In the genomic region with DNA sequence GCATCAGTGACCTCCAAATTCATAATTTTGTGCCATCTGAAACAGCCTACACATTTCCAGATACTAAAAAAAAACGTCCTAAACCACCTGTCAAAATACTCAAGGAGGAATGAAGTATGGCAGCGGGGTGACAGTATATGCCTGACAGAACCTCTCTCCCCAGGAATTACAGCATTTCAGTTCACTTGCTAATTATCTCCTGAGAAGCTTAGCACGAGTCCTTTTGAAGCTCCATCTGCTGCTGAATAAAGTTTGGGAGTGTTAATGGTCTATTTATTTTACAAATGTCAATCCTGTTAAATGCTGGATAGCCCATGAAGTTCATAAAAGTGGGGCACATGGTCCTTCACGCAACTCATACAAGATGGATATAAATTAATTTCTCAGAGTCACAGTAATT, we compare ENCODE assay signal across 25 cellular contexts. TPM values are rescaled to one million over a fixed set of nuclear protein-coding genes. Genes with fewer than 3 reads are reported as not detected.
DNase-seq lines count a peak whose midpoint lies in the region; ATAC-seq, FAIRE-seq and TF ChIP-seq lines count a peak whose summit lies in the region.
"Had no signal": no experiment of that assay in that cellular context is flagged by ENCODE, and none has a peak within 500 bp of the region (broad histone marks: within the 10 kb centered on the region; RNA-seq: fewer than 3 reads in every experiment).

No MANE protein-coding gene starts in this region.

- in situ Hi-C loops in G401 (cut with HindIII; ENCODE audit: low sequenced_read_pairs): no loop called here

- FAIRE-seq in small intestine (lab: Jason Lieb, UNC): no peak
- FAIRE-seq: GM12892, HTR-8/SVneo had no signal

- H3K4me1 ChIP-seq in iPS-20b (ENCODE audit: insufficient read depth, low read length) (peaks cover 16% of the 10 kb centered on the region; the same call in 1 of the 2 replicates), small intestine (ENCODE audit: control insufficient read depth in 2 of 2, insufficient read depth in 1 of 2, low read depth in 1 of 2, low read length in 1 of 2) (no peaks in the 10 kb centered on the region)
- H3K4me1 ChIP-seq: lower lobe of right lung, tibial artery had no signal

- no peak for TF ChIP-seq CTCF in WTC11 (IDR thresholded peaks at IDR 0.05)

- peaks cover 98% of the 10 kb centered on the region for H3K27me3 Mint-ChIP-seq in WTC11 (ENCODE audit: low read depth)

- DNase-seq in G401 (ENCODE audit: low spot score) (peak; percentile 92), NCI-H2171 treated with DMSO at 0.1 percent for 48 hours (lab: John Stamatoyannopoulos, UW) (peak; percentile 96), WTC11 (ENCODE audit: low spot score) (no peak), NCI-H1436 treated with DMSO at 0.1 percent for 48 hours (lab: John Stamatoyannopoulos, UW) (no peak), small intestine (no peak), OCI-M2 (lab: John Stamatoyannopoulos, UW; ENCODE audit: unreplicated experiment) (no peak)
- no peak for DNase-seq in effector CD4-positive, alpha-beta T cell
- DNase-seq: ACHN; activated CD8-positive, alpha-beta memory T cell treated with anti-CD3 and anti-CD28 coated beads for 24 hours; activated gamma-delta T cell treated with Interleukin-2 at 50 U/mL for 16 hours; activated T-cell treated with anti-CD3 and anti-CD28 coated beads, Interleukin-2, amount 50 U/mL, for 1 hour; foreskin melanocyte; Karpas-422; lower lobe of right lung; NCI-H345; posterior cingulate gyrus; stimulated activated CD8-positive, alpha-beta memory T cell treated with anti-CD3 and anti-CD28 coated beads, Interleukin-4, amount 100 ng/mL, for 48 hours; stomach; tibial artery had no signal

- WGBS in small intestine, 3 donors: 67 to 75% (median 72%) methylated on average over 4 of the region's 4 CpGs

- no peak overlapping the region for H3K27ac Mint-ChIP-seq in WTC11

- H3K9me3 Mint-ChIP-seq in WTC11: no peaks in the 10 kb centered on the region

- H3K4me1 Mint-ChIP-seq in WTC11: peaks cover 28% of the 10 kb centered on the region

- H3K27me3 ChIP-seq in iPS-20b (ENCODE audit: insufficient read depth, low read length) (peaks cover 92% of the 10 kb centered on the region), small intestine (ENCODE audit: control insufficient read depth in 2 of 2, insufficient read depth in 2 of 2, low read length in 2 of 2) (no peaks in the 10 kb centered on the region)
- H3K27me3 ChIP-seq: esophagus muscularis mucosa, hepatocyte, stomach, tibial artery had no signal

- no peak overlapping the region for H3K9ac ChIP-seq in iPS-20b (ENCODE audit: low read depth, low read length)

- no peaks in the 10 kb centered on the region for H3K36me3 ChIP-seq in iPS-20b (ENCODE audit: insufficient read depth, low read depth, low read length)
- no peaks in the 10 kb centered on the region for H3K36me3 ChIP-seq in small intestine (ENCODE audit: control insufficient read depth in 2 of 2, insufficient read depth in 2 of 2, low read length in 2 of 2)
- H3K36me3 ChIP-seq: esophagus muscularis mucosa, lower lobe of right lung had no signal

- H3K27ac ChIP-seq in iPS-20b (ENCODE audit: low read length) (no peak overlapping the region), small intestine (ENCODE audit: low read depth in 1 of 2, low read length in 1 of 2) (no peak overlapping the region)
- H3K27ac ChIP-seq: coronary artery, esophagus muscularis mucosa, hepatocyte, lower lobe of right lung, tibial artery had no signal

- CTCF ChIA-PET in WTC11 (lab: Charles Lee): interaction anchor here (1.1 to 1.7 kb wide), 3 partner anchors 32 to 48 kb away, joined by 3 to 5 read pairs (median 4); no protein-coding TSS in a partner anchor

- peak; percentile 84 for ATAC-seq in WTC11
- ATAC-seq: lower lobe of right lung had no signal

- no peak overlapping the region for H3K4me3 Mint-ChIP-seq in WTC11

- peak overlapping the region; percentile 30; the same call in 1 of the 2 replicates for H3K4me3 ChIP-seq in iPS-20b (ENCODE audit: low read length)
- H3K4me3 ChIP-seq in small intestine (ENCODE audit: low read depth in 1 of 2, low read length in 2 of 2): no peak overlapping the region
- H3K4me3 ChIP-seq: coronary artery, esophagus muscularis mucosa, hepatocyte, lower lobe of right lung, stomach, tibial artery had no signal

- no peaks in the 10 kb centered on the region for H3K36me3 Mint-ChIP-seq in WTC11

- H3K9me3 ChIP-seq in iPS-20b (ENCODE audit: insufficient read depth, low read depth, low read length) (no peaks in the 10 kb centered on the region), small intestine (ENCODE audit: control insufficient read depth, low read depth) (no peaks in the 10 kb centered on the region)
- H3K9me3 ChIP-seq: esophagus muscularis mucosa, lower lobe of right lung, stomach, tibial artery had no signal

- POLR2A ChIA-PET in WTC11 (lab: Charles Lee): interaction anchor here (0.6 kb wide), 1 partner anchor 29 kb away, joined by 3 read pairs; the partner anchor contains the start of gene ANLN

TF ChIP-seq in WTC11, 78 proteins besides CTCF, POLR2A, EP300 and RAD21 (continues in another document):
- TF ChIP-seq ARID4B (CRISPR knock-in tag; IDR thresholded peaks at IDR 0.05; ENCODE audit: borderline replicate concordance): no peak
- TF ChIP-seq, protein P1, sequence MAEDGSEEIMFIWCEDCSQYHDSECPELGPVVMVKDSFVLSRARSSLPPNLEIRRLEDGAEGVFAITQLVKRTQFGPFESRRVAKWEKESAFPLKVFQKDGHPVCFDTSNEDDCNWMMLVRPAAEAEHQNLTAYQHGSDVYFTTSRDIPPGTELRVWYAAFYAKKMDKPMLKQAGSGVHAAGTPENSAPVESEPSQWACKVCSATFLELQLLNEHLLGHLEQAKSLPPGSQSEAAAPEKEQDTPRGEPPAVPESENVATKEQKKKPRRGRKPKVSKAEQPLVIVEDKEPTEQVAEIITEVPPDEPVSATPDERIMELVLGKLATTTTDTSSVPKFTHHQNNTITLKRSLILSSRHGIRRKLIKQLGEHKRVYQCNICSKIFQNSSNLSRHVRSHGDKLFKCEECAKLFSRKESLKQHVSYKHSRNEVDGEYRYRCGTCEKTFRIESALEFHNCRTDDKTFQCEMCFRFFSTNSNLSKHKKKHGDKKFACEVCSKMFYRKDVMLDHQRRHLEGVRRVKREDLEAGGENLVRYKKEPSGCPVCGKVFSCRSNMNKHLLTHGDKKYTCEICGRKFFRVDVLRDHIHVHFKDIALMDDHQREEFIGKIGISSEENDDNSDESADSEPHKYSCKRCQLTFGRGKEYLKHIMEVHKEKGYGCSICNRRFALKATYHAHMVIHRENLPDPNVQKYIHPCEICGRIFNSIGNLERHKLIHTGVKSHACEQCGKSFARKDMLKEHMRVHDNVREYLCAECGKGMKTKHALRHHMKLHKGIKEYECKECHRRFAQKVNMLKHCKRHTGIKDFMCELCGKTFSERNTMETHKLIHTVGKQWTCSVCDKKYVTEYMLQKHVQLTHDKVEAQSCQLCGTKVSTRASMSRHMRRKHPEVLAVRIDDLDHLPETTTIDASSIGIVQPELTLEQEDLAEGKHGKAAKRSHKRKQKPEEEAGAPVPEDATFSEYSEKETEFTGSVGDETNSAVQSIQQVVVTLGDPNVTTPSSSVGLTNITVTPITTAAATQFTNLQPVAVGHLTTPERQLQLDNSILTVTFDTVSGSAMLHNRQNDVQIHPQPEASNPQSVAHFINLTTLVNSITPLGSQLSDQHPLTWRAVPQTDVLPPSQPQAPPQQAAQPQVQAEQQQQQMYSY (CRISPR knock-in tag; IDR thresholded peaks at IDR 0.05): no peak

RNA-seq across cellular contexts. Expression of gene ANLN, which starts 29.4 kb away (rescaled TPM):
- 66.2 and 71.1 TPM in 2 replicates for total RNA-seq in G401 (2014; rRNA removed; shearing (Covaris generic))
- 72.8 to 81.1 TPM (median 73.3 TPM) in 3 replicates for total RNA-seq in WTC11 (2021)
- 10 to 100 TPM in 1 of 3 donors, 1 to 10 TPM in 2; 1.1 to 12.8 (median 3.1) TPM for polyA plus RNA-seq in small intestine

Comparison
In these comparisons a context has a peak if more than half of its experiments do, and no peak if none do; other contexts are left out.
1. DNase-seq: peak in G401 (single experiment) and NCI-H2171 treated with DMSO at 0.1 percent for 48 hours (single experiment); none in WTC11 (single experiment), NCI-H1436 treated with DMSO at 0.1 percent for 48 hours (single experiment), small intestine (single experiment), effector CD4-positive, alpha-beta T cell (single experiment) and OCI-M2 (single experiment).